Comparison of ENCODE assay signal across 1 cellular context in genomic region chr17:28572294-28573099, GRCh38.
TF ChIP-seq lines count a peak whose summit lies in the region.

No MANE protein-coding gene starts in this region.

TF ChIP-seq in GM23338, 12 proteins besides CTCF, POLR2A, EP300 and RAD21 (continued from another document):
- no peak for TF ChIP-seq ZNF462 (CRISPR knock-in tag; IDR thresholded peaks at IDR 0.05)
- no peak for TF ChIP-seq NANOG (IDR thresholded peaks at IDR 0.05; ENCODE audit: borderline replicate concordance)
- no peak for TF ChIP-seq ZNF114 (CRISPR knock-in tag; IDR thresholded peaks at IDR 0.05)
- no peak for TF ChIP-seq EZH2 (IDR thresholded peaks at IDR 0.05; ENCODE audit: low read depth, unreplicated experiment)
- TF ChIP-seq ZNF331 (CRISPR knock-in tag; IDR thresholded peaks at IDR 0.05; ENCODE audit: low read depth): no peak
- TF ChIP-seq JUNB (IDR thresholded peaks at IDR 0.05; ENCODE audit: unreplicated experiment): no peak
- TF ChIP-seq STAT1 (IDR thresholded peaks at IDR 0.05; ENCODE audit: unreplicated experiment): no peak
